In genomic region chr4:8478801-8479744, GRCh38 we compare ENCODE assay signal across 18 cellular contexts. TPM values are rescaled to one million over a fixed set of nuclear protein-coding genes. Genes with fewer than 3 reads are reported as not detected.
DNase-seq lines count a peak whose midpoint lies in the region; ATAC-seq and TF ChIP-seq lines count a peak whose summit lies in the region.
"Had no signal": no experiment of that assay in that cellular context is flagged by ENCODE, and none has a peak within 500 bp of the region (broad histone marks: within the 10 kb centered on the region; RNA-seq: fewer than 3 reads in every experiment).

No MANE protein-coding gene starts in this region.

- H3K4me1 ChIP-seq in spleen = no peaks in the 10 kb centered on the region
- H3K4me1 ChIP-seq: left lung had no signal

- no peak for DNase-seq in activated naive CD8-positive, alpha-beta T cell treated with anti-CD3 and anti-CD28 coated beads, Interleukin-2, amount 50 U/mL, for 24 hours
- no peak for DNase-seq in activated CD4-positive, alpha-beta memory T cell treated with anti-CD3 and anti-CD28 coated beads, Interleukin-2, amount 10 ng/mL, durations not matched to agents 7 days and 5 days
- DNase-seq in fibroblast of pulmonary artery (ENCODE audit: low read depth) = peak; percentile 9
- peak; percentile 71 for DNase-seq in spleen
- no peak for DNase-seq in NK-92 treated with Interleukin-12 subunit alpha and Interleukin-12 subunit beta, amount 100 ng/mL, for 24 hours (lab: John Stamatoyannopoulos, UW)
- no peak for DNase-seq in activated CD4-positive, alpha-beta T cell treated with anti-CD3 and anti-CD28 coated beads for 1 hour
- DNase-seq: activated CD4-positive, CD25-positive, alpha-beta regulatory T cell treated with anti-CD3 and anti-CD28 coated beads, Interleukin-2, amount 50 U/mL, for 72 hours; DMS153; KBM-7; left lung; mucosa of descending colon; NCI-H2029; NCI-H510A treated with DMSO at 0.1 percent for 48 hours; T1000 had no signal

- intact Hi-C loops in spleen (cut with DNase I; ENCODE audit: low total_unique reads) = no loop called here

- CTCF ChIA-PET in activated CD4-positive, alpha-beta memory T cell treated with anti-CD3 and anti-CD28 coated beads, Interleukin-2, amount 10 ng/mL, durations not matched to agents 7 days and 5 days (lab: Charles Lee) = interaction anchor here (2.1 kb wide), 1 partner anchor 10 kb away, joined by 9 read pairs; no protein-coding TSS in a partner anchor

- POLR2A ChIA-PET in activated CD4-positive, alpha-beta memory T cell treated with anti-CD3 and anti-CD28 coated beads, Interleukin-2, amount 10 ng/mL, durations not matched to agents 7 days and 5 days (lab: Charles Lee) = interaction anchor here (0.8 kb wide), 1 partner anchor 15 kb away, joined by 3 read pairs; no protein-coding TSS in a partner anchor

- H3K4me3 ChIP-seq in fibroblast of pulmonary artery (replicated peaks; ENCODE audit: low read depth, low read length) = no peak overlapping the region
- no peak overlapping the region for H3K4me3 ChIP-seq in spleen
- H3K4me3 ChIP-seq: left lung, mucosa of descending colon, thoracic aorta had no signal

- no peaks in the 10 kb centered on the region for H3K27me3 Mint-ChIP-seq in activated naive CD8-positive, alpha-beta T cell
- H3K27me3 Mint-ChIP-seq in activated naive CD8-positive, alpha-beta T cell treated with anti-CD3 and anti-CD28 coated beads, Interleukin-2, amount 50 U/mL, for 24 hours = no peaks in the 10 kb centered on the region
- H3K27me3 Mint-ChIP-seq in activated CD4-positive, alpha-beta memory T cell treated with anti-CD3 and anti-CD28 coated beads, Interleukin-2, amount 10 ng/mL, durations not matched to agents 7 days and 5 days = no peaks in the 10 kb centered on the region

- H3K27ac Mint-ChIP-seq in activated naive CD8-positive, alpha-beta T cell = peak overlapping the region; percentile 42
- H3K27ac Mint-ChIP-seq in activated naive CD8-positive, alpha-beta T cell treated with anti-CD3 and anti-CD28 coated beads, Interleukin-2, amount 50 U/mL, for 24 hours = no peak overlapping the region
- peak overlapping the region; percentile 32 for H3K27ac Mint-ChIP-seq in activated CD4-positive, alpha-beta memory T cell treated with anti-CD3 and anti-CD28 coated beads, Interleukin-2, amount 10 ng/mL, durations not matched to agents 7 days and 5 days
- H3K27ac Mint-ChIP-seq: CD14-positive monocyte had no signal

- ATAC-seq in activated naive CD8-positive, alpha-beta T cell treated with anti-CD3 and anti-CD28 coated beads, Interleukin-2, amount 50 U/mL, for 24 hours = no peak
- ATAC-seq in HG02610 (IDR thresholded peaks at IDR 0.05; ENCODE audit: unreplicated experiment) = no peak
- ATAC-seq: left lung, mucosa of descending colon had no signal

- no peaks in the 10 kb centered on the region for H3K36me3 Mint-ChIP-seq in activated naive CD8-positive, alpha-beta T cell
- peaks cover 7% of the 10 kb centered on the region for H3K36me3 Mint-ChIP-seq in activated naive CD8-positive, alpha-beta T cell treated with anti-CD3 and anti-CD28 coated beads, Interleukin-2, amount 50 U/mL, for 24 hours (ENCODE audit: low read depth)
- no peaks in the 10 kb centered on the region for H3K36me3 Mint-ChIP-seq in activated CD4-positive, alpha-beta memory T cell treated with anti-CD3 and anti-CD28 coated beads, Interleukin-2, amount 10 ng/mL, durations not matched to agents 7 days and 5 days (ENCODE audit: low read depth)

- WGBS in spleen, 5 donors = 86 to 95% (median 92%) methylated on average over 16 to 24 of the region's 24 CpGs

- TF ChIP-seq CTCF in fibroblast of pulmonary artery (IDR thresholded peaks at IDR 0.05; ENCODE audit: low read length, missing control alignments) (no peak), spleen (IDR thresholded peaks at IDR 0.05 in 8 of 11, conservative IDR thresholded peaks at IDR 0.05 in 3 of 11) (no peak)

- H3K27ac ChIP-seq in spleen = no peak overlapping the region
- H3K27ac ChIP-seq: left lung, thoracic aorta had no signal

- no peaks in the 10 kb centered on the region for H3K9me3 ChIP-seq in spleen
- H3K9me3 ChIP-seq: left lung, mucosa of descending colon, thoracic aorta had no signal

- no peak for TF ChIP-seq POLR2A in spleen (IDR thresholded peaks at IDR 0.05)

- H3K4me1 Mint-ChIP-seq in activated naive CD8-positive, alpha-beta T cell (ENCODE audit: low read depth) = no peaks in the 10 kb centered on the region
- H3K4me1 Mint-ChIP-seq in activated naive CD8-positive, alpha-beta T cell treated with anti-CD3 and anti-CD28 coated beads, Interleukin-2, amount 50 U/mL, for 24 hours = no peaks in the 10 kb centered on the region
- peaks cover 4% of the 10 kb centered on the region for H3K4me1 Mint-ChIP-seq in activated CD4-positive, alpha-beta memory T cell treated with anti-CD3 and anti-CD28 coated beads, Interleukin-2, amount 10 ng/mL, durations not matched to agents 7 days and 5 days
- H3K4me1 Mint-ChIP-seq: CD14-positive monocyte had no signal

- H3K27me3 ChIP-seq in spleen (replicated peaks in 1 of 7) = no peaks in the 10 kb centered on the region
- H3K27me3 ChIP-seq: left lung had no signal

- H3K36me3 ChIP-seq in spleen = peaks cover 0 to 43% (median 24%) of the 10 kb centered on the region in 6 donors

- no peak overlapping the region for H3K4me3 Mint-ChIP-seq in activated naive CD8-positive, alpha-beta T cell
- H3K4me3 Mint-ChIP-seq in activated naive CD8-positive, alpha-beta T cell treated with anti-CD3 and anti-CD28 coated beads, Interleukin-2, amount 50 U/mL, for 24 hours = no peak overlapping the region
- H3K4me3 Mint-ChIP-seq in activated CD4-positive, alpha-beta memory T cell treated with anti-CD3 and anti-CD28 coated beads, Interleukin-2, amount 10 ng/mL, durations not matched to agents 7 days and 5 days = no peak overlapping the region
- H3K4me3 Mint-ChIP-seq: CD14-positive monocyte had no signal

- no peaks in the 10 kb centered on the region for H3K9me3 Mint-ChIP-seq in activated naive CD8-positive, alpha-beta T cell (ENCODE audit: low read depth)
- H3K9me3 Mint-ChIP-seq in activated naive CD8-positive, alpha-beta T cell treated with anti-CD3 and anti-CD28 coated beads, Interleukin-2, amount 50 U/mL, for 24 hours = no peaks in the 10 kb centered on the region
- H3K9me3 Mint-ChIP-seq in activated CD4-positive, alpha-beta memory T cell treated with anti-CD3 and anti-CD28 coated beads, Interleukin-2, amount 10 ng/mL, durations not matched to agents 7 days and 5 days = no peaks in the 10 kb centered on the region
- H3K9me3 Mint-ChIP-seq: CD14-positive monocyte had no signal

RNA-seq across cellular contexts. Expression of gene TRMT44, which starts 38.5 kb away (rescaled TPM):
- total RNA-seq in activated CD4-positive, alpha-beta memory T cell treated with anti-CD3 and anti-CD28 coated beads, Interleukin-2, amount 10 ng/mL, durations not matched to agents 7 days and 5 days = 10 to 100 TPM; 15.7 to 17.8 TPM
- 10 to 100 TPM; 18.9 to 28.3 (median 25.2) TPM for total RNA-seq in spleen
- 1 to 10 TPM; 5.7 to 8.0 (median 5.9) TPM for polyA plus RNA-seq in spleen

RNA-seq across cellular contexts. Expression of gene ACOX3, which starts 38.5 kb away (rescaled TPM):
- 10 to 100 TPM; 16.8 to 17.7 TPM for total RNA-seq in activated CD4-positive, alpha-beta memory T cell treated with anti-CD3 and anti-CD28 coated beads, Interleukin-2, amount 10 ng/mL, durations not matched to agents 7 days and 5 days
- 10 to 100 TPM; 16.1 to 26.5 (median 21.7) TPM for total RNA-seq in spleen
- 10 to 100 TPM; 11.3 to 16.1 (median 15.0) TPM for polyA plus RNA-seq in spleen

Comparison
In these comparisons a context has a peak if more than half of its experiments do, and no peak if none do; other contexts are left out.
1. DNase-seq: peak in fibroblast of pulmonary artery (single experiment) and spleen (single experiment); none in activated naive CD8-positive, alpha-beta T cell treated with anti-CD3 and anti-CD28 coated beads, Interleukin-2, amount 50 U/mL, for 24 hours (single experiment), activated CD4-positive, alpha-beta memory T cell treated with anti-CD3 and anti-CD28 coated beads, Interleukin-2, amount 10 ng/mL, durations not matched to agents 7 days and 5 days (single experiment), NK-92 treated with Interleukin-12 subunit alpha and Interleukin-12 subunit beta, amount 100 ng/mL, for 24 hours (single experiment) and activated CD4-positive, alpha-beta T cell treated with anti-CD3 and anti-CD28 coated beads for 1 hour (single experiment).